In genomic region chr12:70936414-70936813, GRCh38 we compare ENCODE assay signal across 31 cellular contexts. TPM values are rescaled to one million over a fixed set of nuclear protein-coding genes. Genes with fewer than 3 reads are reported as not detected.
"Had no signal": no experiment of that assay in that cellular context is flagged by ENCODE, and none has a peak within 500 bp of the region (broad histone marks: within the 10 kb centered on the region; RNA-seq: fewer than 3 reads in every experiment).

No MANE protein-coding gene starts in this region.

- H3K36me3 ChIP-seq: ascending aorta, breast epithelium, cardiac muscle cell, colonic mucosa, esophagus squamous epithelium, gastroesophageal sphincter, heart right ventricle had no signal

- DNase-seq: activated CD4-positive, alpha-beta memory T cell treated with anti-CD3 and anti-CD28 coated beads, Interleukin-2, amount 10 ng/mL, durations not matched to agents 7 days and 5 days; activated CD4-positive, alpha-beta T cell treated with anti-CD3 and anti-CD28 coated beads for 1 hour; activated CD4-positive, alpha-beta T cell treated with anti-CD3 and anti-CD28 coated beads for 4 hours; activated CD4-positive, alpha-beta T cell treated with anti-CD3 and anti-CD28 coated beads, Interleukin-2, amount 10 ng/mL, durations not matched to agents 7 days and 5 days; activated CD4-positive, alpha-beta T cell treated with anti-CD3 and anti-CD28 coated beads, Interleukin-2, amount 50 U/mL, for 4 hours; activated CD8-positive, alpha-beta memory T cell treated with anti-CD3 and anti-CD28 coated beads, Interleukin-2, amount 50 U/mL, for 48 hours; activated gamma-delta T cell; activated naive CD4-positive, alpha-beta T cell; activated naive CD4-positive, alpha-beta T cell treated with anti-CD3 and anti-CD28 coated beads, Interleukin-2, amount 10 ng/mL, durations not matched to agents 7 days and 5 days; activated naive CD8-positive, alpha-beta T cell treated with anti-CD3 and anti-CD28 coated beads, Interleukin-2, amount 10 ng/mL, durations not matched to agents 7 days and 5 days; activated T-cell treated with anti-CD3 and anti-CD28 coated beads for 4 hours; activated T-cell treated with anti-CD3 and anti-CD28 coated beads, Interleukin-2, amount 50 U/mL, for 24 hours; activated T-cell treated with anti-CD3 and anti-CD28 coated beads, Interleukin-2, amount 50 U/mL, for 72 hours; central memory CD4-positive, alpha-beta T cell; cerebellar nuclear complex; colonic mucosa; effector CD8-positive, alpha-beta T cell; esophagus squamous epithelium; foreskin melanocyte; heart right ventricle; T-helper 2 cell had no signal

- FAIRE-seq: endometrium, endothelial cell of umbilical vein had no signal

- H3K4me3 ChIP-seq: ascending aorta, breast epithelium, cardiac muscle cell, colonic mucosa, esophagus squamous epithelium, gastroesophageal sphincter, heart right ventricle had no signal

- H3K9me3 ChIP-seq: ascending aorta, breast epithelium, colonic mucosa, esophagus squamous epithelium, gastroesophageal sphincter had no signal

- ATAC-seq: activated naive CD4-positive, alpha-beta T cell treated with anti-CD3 and anti-CD28 coated beads, Interleukin-2, amount 50 U/mL, for 72 hours; activated T-cell treated with anti-CD3 and anti-CD28 coated beads, Interleukin-2, amount 50 U/mL, for 72 hours; gastroesophageal sphincter; heart right ventricle; WTC11 had no signal

- H3K27me3 ChIP-seq: ascending aorta, colonic mucosa had no signal

- H3K27ac ChIP-seq: ascending aorta, breast epithelium, cardiac muscle cell, colonic mucosa, epithelial cell of prostate, esophagus squamous epithelium, gastroesophageal sphincter, heart right ventricle had no signal

- H3K4me1 ChIP-seq: ascending aorta, breast epithelium, colonic mucosa, esophagus squamous epithelium, gastroesophageal sphincter, heart right ventricle had no signal

RNA-seq across cellular contexts. Expression of gene PTPRR, which starts 15.9 kb away (rescaled TPM):
- total RNA-seq: activated CD4-positive, alpha-beta memory T cell treated with anti-CD3 and anti-CD28 coated beads, Interleukin-2, amount 10 ng/mL, durations not matched to agents 7 days and 5 days; activated CD4-positive, alpha-beta T cell treated with anti-CD3 and anti-CD28 coated beads, Interleukin-2, amount 10 ng/mL, durations not matched to agents 7 days and 5 days; activated naive CD4-positive, alpha-beta T cell treated with anti-CD3 and anti-CD28 coated beads, Interleukin-2, amount 50 U/mL, for 72 hours; activated naive CD8-positive, alpha-beta T cell treated with anti-CD3 and anti-CD28 coated beads, Interleukin-2, amount 10 ng/mL, durations not matched to agents 7 days and 5 days; activated T-cell treated with anti-CD3 and anti-CD28 coated beads, Interleukin-2, amount 50 U/mL, for 72 hours; ascending aorta; cardiac muscle cell; fibroblast of villous mesenchyme had no signal
- polyA plus RNA-seq: cardiac muscle cell had no signal
